ENCODE assay signal across 8 cellular contexts in genomic region chrX:3712870-3713224, GRCh38. TPM values are rescaled to one million over a fixed set of nuclear protein-coding genes. Genes with fewer than 3 reads are reported as not detected.
DNase-seq lines count a peak whose midpoint lies in the region; ATAC-seq lines count a peak whose summit lies in the region.

No MANE protein-coding gene starts in this region.

- no peaks in the 10 kb centered on the region for H3K36me3 Mint-ChIP-seq in activated T-cell treated with anti-CD3 and anti-CD28 coated beads, Interleukin-2, amount 50 U/mL, for 4 hours (ENCODE audit: insufficient read depth)
- peaks cover 13% of the 10 kb centered on the region for H3K36me3 Mint-ChIP-seq in activated T-helper 1 cell treated with anti-CD3 and anti-CD28 coated beads, Interleukin-12 subunit alpha, Interleukin-12 subunit beta, Interleukin-2, Interleukin-4 antibody, amounts not matched to agents 30 ng/mL and 10 ng/mL and 1 ng/mL, durations not matched to agents 14 hours and 24 hours and 36 hours (ENCODE audit: low read depth)
- peaks cover 8% of the 10 kb centered on the region for H3K36me3 Mint-ChIP-seq in stimulated activated memory B cell treated with anti-CD40 and anti-IgM and Interleukin-4, amounts not matched to agents 10 μg/mL and 1 μg/mL and 100 μg/mL, for 72 hours

- peak overlapping the region; percentile 71 for H3K4me3 ChIP-seq in iPS-15b (ENCODE audit: low read depth, low read length)

- no peak overlapping the region for H3K27ac Mint-ChIP-seq in activated T-helper 1 cell treated with anti-CD3 and anti-CD28 coated beads, Interleukin-12 subunit alpha, Interleukin-12 subunit beta, Interleukin-2, Interleukin-4 antibody, amounts not matched to agents 30 ng/mL and 10 ng/mL and 1 ng/mL, durations not matched to agents 14 hours and 24 hours and 36 hours
- peak overlapping the region; percentile 92 for H3K27ac Mint-ChIP-seq in stimulated activated memory B cell treated with anti-CD40 and anti-IgM and Interleukin-4, amounts not matched to agents 10 μg/mL and 1 μg/mL and 100 μg/mL, for 72 hours

- peaks cover 5% of the 10 kb centered on the region for H3K4me1 ChIP-seq in iPS-15b (ENCODE audit: control insufficient read depth, insufficient read depth, low read length)

- H3K9me3 ChIP-seq in iPS-15b (ENCODE audit: control insufficient read depth, insufficient read depth, low read length) = no peaks in the 10 kb centered on the region

- DNase-seq in activated T-cell treated with anti-CD3 and anti-CD28 coated beads, Interleukin-2, amount 50 U/mL, for 4 hours = peak; percentile 22
- no peak for DNase-seq in activated T-cell treated with anti-CD3 and anti-CD28 coated beads, Interleukin-2, amount 50 U/mL, for 1 hour
- DNase-seq in activated T-helper 1 cell treated with anti-CD3 and anti-CD28 coated beads, Interleukin-12 subunit alpha, Interleukin-12 subunit beta, Interleukin-2, Interleukin-4 antibody, amounts not matched to agents 30 ng/mL and 10 ng/mL and 1 ng/mL, durations not matched to agents 14 hours and 24 hours and 36 hours (ENCODE audit: low spot score) = no peak
- DNase-seq in LoVo (ENCODE audit: low spot score) (no peak), G401 (ENCODE audit: low spot score) (no peak)

- H3K27me3 ChIP-seq in iPS-15b (ENCODE audit: control insufficient read depth, insufficient read depth, low read length) = peaks cover 12% of the 10 kb centered on the region

- H3K36me3 ChIP-seq in iPS-15b (ENCODE audit: control insufficient read depth, insufficient read depth, low read length) = peaks cover 3% of the 10 kb centered on the region

- H3K27me3 Mint-ChIP-seq in activated T-cell treated with anti-CD3 and anti-CD28 coated beads, Interleukin-2, amount 50 U/mL, for 4 hours (ENCODE audit: low read depth) = no peaks in the 10 kb centered on the region
- H3K27me3 Mint-ChIP-seq in activated T-helper 1 cell treated with anti-CD3 and anti-CD28 coated beads, Interleukin-12 subunit alpha, Interleukin-12 subunit beta, Interleukin-2, Interleukin-4 antibody, amounts not matched to agents 30 ng/mL and 10 ng/mL and 1 ng/mL, durations not matched to agents 14 hours and 24 hours and 36 hours (ENCODE audit: insufficient read depth) = no peaks in the 10 kb centered on the region
- H3K27me3 Mint-ChIP-seq in stimulated activated memory B cell treated with anti-CD40 and anti-IgM and Interleukin-4, amounts not matched to agents 10 μg/mL and 1 μg/mL and 100 μg/mL, for 72 hours = no peaks in the 10 kb centered on the region

- peak overlapping the region; percentile 37 for H3K9ac ChIP-seq in iPS-15b (ENCODE audit: low read depth, low read length)

- ATAC-seq in activated T-cell treated with anti-CD3 and anti-CD28 coated beads, Interleukin-2, amount 50 U/mL, for 4 hours = peak in 1 of 2 donors; percentile 5
- peak; percentile 27 for ATAC-seq in HG03095 (IDR thresholded peaks at IDR 0.05; ENCODE audit: unreplicated experiment)
- peak; percentile 29 for ATAC-seq in stimulated activated memory B cell treated with anti-CD40 and anti-IgM and Interleukin-4, amounts not matched to agents 10 μg/mL and 1 μg/mL and 100 μg/mL, for 72 hours

- intact Hi-C loops in activated T-helper 1 cell treated with anti-CD3 and anti-CD28 coated beads, Interleukin-12 subunit alpha, Interleukin-12 subunit beta, Interleukin-2, Interleukin-4 antibody, amounts not matched to agents 30 ng/mL and 10 ng/mL and 1 ng/mL, durations not matched to agents 14 hours and 24 hours and 36 hours (cut with micrococcal nuclease) = loop anchor here (1.0 to 2.0 kb wide), 3 partner anchors 26 to 101 kb away; no protein-coding TSS in a partner anchor

- in situ Hi-C loops in G401 (cut with HindIII; ENCODE audit: low sequenced_read_pairs) = no loop called here

- H3K9me3 Mint-ChIP-seq in activated T-cell treated with anti-CD3 and anti-CD28 coated beads, Interleukin-2, amount 50 U/mL, for 4 hours = no peaks in the 10 kb centered on the region
- H3K9me3 Mint-ChIP-seq in activated T-helper 1 cell treated with anti-CD3 and anti-CD28 coated beads, Interleukin-12 subunit alpha, Interleukin-12 subunit beta, Interleukin-2, Interleukin-4 antibody, amounts not matched to agents 30 ng/mL and 10 ng/mL and 1 ng/mL, durations not matched to agents 14 hours and 24 hours and 36 hours = no peaks in the 10 kb centered on the region
- no peaks in the 10 kb centered on the region for H3K9me3 Mint-ChIP-seq in stimulated activated memory B cell treated with anti-CD40 and anti-IgM and Interleukin-4, amounts not matched to agents 10 μg/mL and 1 μg/mL and 100 μg/mL, for 72 hours

- H3K4me1 Mint-ChIP-seq in activated T-cell treated with anti-CD3 and anti-CD28 coated beads, Interleukin-2, amount 50 U/mL, for 4 hours (ENCODE audit: low read depth) = peaks cover 25% of the 10 kb centered on the region
- peaks cover 8% of the 10 kb centered on the region for H3K4me1 Mint-ChIP-seq in activated T-helper 1 cell treated with anti-CD3 and anti-CD28 coated beads, Interleukin-12 subunit alpha, Interleukin-12 subunit beta, Interleukin-2, Interleukin-4 antibody, amounts not matched to agents 30 ng/mL and 10 ng/mL and 1 ng/mL, durations not matched to agents 14 hours and 24 hours and 36 hours (ENCODE audit: low read depth)
- peaks cover 17% of the 10 kb centered on the region for H3K4me1 Mint-ChIP-seq in stimulated activated memory B cell treated with anti-CD40 and anti-IgM and Interleukin-4, amounts not matched to agents 10 μg/mL and 1 μg/mL and 100 μg/mL, for 72 hours

- H3K4me3 Mint-ChIP-seq in activated T-cell treated with anti-CD3 and anti-CD28 coated beads, Interleukin-2, amount 50 U/mL, for 4 hours = peak overlapping the region; percentile 97
- H3K4me3 Mint-ChIP-seq in activated T-helper 1 cell treated with anti-CD3 and anti-CD28 coated beads, Interleukin-12 subunit alpha, Interleukin-12 subunit beta, Interleukin-2, Interleukin-4 antibody, amounts not matched to agents 30 ng/mL and 10 ng/mL and 1 ng/mL, durations not matched to agents 14 hours and 24 hours and 36 hours = peak overlapping the region; percentile 100
- H3K4me3 Mint-ChIP-seq in stimulated activated memory B cell treated with anti-CD40 and anti-IgM and Interleukin-4, amounts not matched to agents 10 μg/mL and 1 μg/mL and 100 μg/mL, for 72 hours = peak overlapping the region; percentile 99

RNA-seq across cellular contexts. Expression of gene PRKX, which starts 0.6 kb away (rescaled TPM):
- total RNA-seq in activated T-cell treated with anti-CD3 and anti-CD28 coated beads, Interleukin-2, amount 50 U/mL, for 4 hours = 10 to 100 TPM; 29.5 to 40.8 (median 29.8) TPM
- total RNA-seq in activated T-helper 1 cell treated with anti-CD3 and anti-CD28 coated beads, Interleukin-12 subunit alpha, Interleukin-12 subunit beta, Interleukin-2, Interleukin-4 antibody, amounts not matched to agents 30 ng/mL and 10 ng/mL and 1 ng/mL, durations not matched to agents 14 hours and 24 hours and 36 hours = 72.2 and 80.9 TPM in 2 replicates
- 9.7 and 25.0 TPM in 2 replicates for total RNA-seq in G401 (2014; rRNA removed; shearing (Covaris generic))
